1 cellular context compared by ENCODE assay signal in genomic region chr6:67009818-67010217, GRCh38.
TF ChIP-seq lines count a peak whose summit lies in the region.

No MANE protein-coding gene starts in this region.

TF ChIP-seq in HepG2, 621 proteins besides CTCF, POLR2A, EP300 and RAD21 (continued from another document):
- TF ChIP-seq USF2 (IDR thresholded peaks at IDR 0.05; ENCODE audit: low read depth, low read length), result 0 out of 2 replicates have a peak, but pooled peaks have one; percentile 49
- TF ChIP-seq USF2 (CRISPR knock-in tag; IDR thresholded peaks at IDR 0.05; ENCODE audit: borderline replicate concordance), result peak; percentile 67; the same call in 1 of the 2 replicates
- no peak for TF ChIP-seq ZNF747 (CRISPR knock-in tag; IDR thresholded peaks at IDR 0.05; ENCODE audit: borderline replicate concordance)
- no peak for TF ChIP-seq FOXA1 (IDR thresholded peaks at IDR 0.05)
- peak; percentile 87 for TF ChIP-seq FOXA1 (CRISPR knock-in tag; IDR thresholded peaks at IDR 0.05)
- TF ChIP-seq SIN3B (IDR thresholded peaks at IDR 0.05; ENCODE audit: low read length), result no peak
- 0 out of 2 replicates have a peak, but pooled peaks have one; percentile 20 for TF ChIP-seq TFE3 (CRISPR knock-in tag; IDR thresholded peaks at IDR 0.05)
- peak; percentile 46; the same call in 1 of the 2 replicates for TF ChIP-seq TFDP1 (CRISPR knock-in tag; IDR thresholded peaks at IDR 0.05; ENCODE audit: borderline replicate concordance)
- no peak for TF ChIP-seq ZNF609 (CRISPR knock-in tag; IDR thresholded peaks at IDR 0.05; ENCODE audit: borderline replicate concordance)
- TF ChIP-seq FOXA3 (CRISPR knock-in tag; IDR thresholded peaks at IDR 0.05), result peak; percentile 34; the same call in 1 of the 2 replicates
